ENCODE assay signal across 1 cellular context in genomic region chr16:3610698-3611144, GRCh38.
TF ChIP-seq lines count a peak whose summit lies in the region.

No MANE protein-coding gene starts in this region.

TF ChIP-seq in HepG2, 621 proteins besides CTCF, POLR2A, EP300 and RAD21 (continued from another document and continues in another):
- TF ChIP-seq ZSCAN29 (CRISPR knock-in tag; conservative IDR thresholded peaks at IDR 0.05), result no peak
- no peak for TF ChIP-seq NFKB2 (CRISPR knock-in tag; IDR thresholded peaks at IDR 0.05; ENCODE audit: borderline replicate concordance)
- no peak for TF ChIP-seq ZNF547 (CRISPR knock-in tag; IDR thresholded peaks at IDR 0.05)
- 0 out of 2 replicates have a peak, but pooled peaks have one; percentile 7 for TF ChIP-seq ZNF256 (CRISPR knock-in tag; conservative IDR thresholded peaks at IDR 0.05)
- no peak for TF ChIP-seq HCFC1 (IDR thresholded peaks at IDR 0.05; ENCODE audit: low read depth, low read length)
- TF ChIP-seq FOXO4 (CRISPR knock-in tag; conservative IDR thresholded peaks at IDR 0.05), result 0 out of 2 replicates have a peak, but pooled peaks have one; percentile 17
- no peak for TF ChIP-seq THRA (CRISPR knock-in tag; IDR thresholded peaks at IDR 0.05; ENCODE audit: borderline replicate concordance)
- TF ChIP-seq SKI (IDR thresholded peaks at IDR 0.05; ENCODE audit: partially characterized antibody), result no peak
- 0 out of 2 replicates have a peak, but pooled peaks have one; percentile 2 for TF ChIP-seq KLF11 (CRISPR knock-in tag; IDR thresholded peaks at IDR 0.05)
- no peak for TF ChIP-seq REST (IDR thresholded peaks at IDR 0.05; ENCODE audit: borderline replicate concordance in 1 of 2, low read depth in 1 of 2, low read length in 2 of 2)
- TF ChIP-seq ZNF354B (CRISPR knock-in tag; IDR thresholded peaks at IDR 0.05), result no peak
- TF ChIP-seq ZNF609 (CRISPR knock-in tag; IDR thresholded peaks at IDR 0.05; ENCODE audit: borderline replicate concordance), result no peak
- TF ChIP-seq BATF2 (CRISPR knock-in tag; IDR thresholded peaks at IDR 0.05), result no peak
- no peak for TF ChIP-seq PBX3 (CRISPR knock-in tag; IDR thresholded peaks at IDR 0.05; ENCODE audit: borderline replicate concordance)
- TF ChIP-seq ZNF883 (CRISPR knock-in tag; IDR thresholded peaks at IDR 0.05; ENCODE audit: not compliant biosample characterization), result no peak
- TF ChIP-seq ZNF280B (CRISPR knock-in tag; IDR thresholded peaks at IDR 0.05; ENCODE audit: borderline replicate concordance), result no peak
- TF ChIP-seq ZNF782 (CRISPR knock-in tag; IDR thresholded peaks at IDR 0.05; ENCODE audit: borderline replicate concordance), result no peak
- no peak for TF ChIP-seq ZNF766 (CRISPR knock-in tag; IDR thresholded peaks at IDR 0.05; ENCODE audit: borderline replicate concordance)
- no peak for TF ChIP-seq ZNF75D (CRISPR knock-in tag; IDR thresholded peaks at IDR 0.05; ENCODE audit: borderline replicate concordance)
- TF ChIP-seq PITX1 (CRISPR knock-in tag; IDR thresholded peaks at IDR 0.05), result no peak
- no peak for TF ChIP-seq DR1 (CRISPR knock-in tag; IDR thresholded peaks at IDR 0.05)
- no peak for TF ChIP-seq ZNF318 (CRISPR knock-in tag; IDR thresholded peaks at IDR 0.05)
- no peak for TF ChIP-seq BRF2 (CRISPR knock-in tag; IDR thresholded peaks at IDR 0.05)
- TF ChIP-seq ZNF598 (CRISPR knock-in tag; IDR thresholded peaks at IDR 0.05; ENCODE audit: borderline replicate concordance), result 0 out of 2 replicates have a peak, but pooled peaks have one; percentile 54
- no peak for TF ChIP-seq GABPA (IDR thresholded peaks at IDR 0.05; ENCODE audit: low read depth, low read length)
- TF ChIP-seq GABPA (CRISPR knock-in tag; IDR thresholded peaks at IDR 0.05; ENCODE audit: low read depth), result no peak; the same call in 1 of the 2 replicates
- no peak for TF ChIP-seq NBN (conservative IDR thresholded peaks at IDR 0.05)
- TF ChIP-seq NAIF1 (CRISPR knock-in tag; IDR thresholded peaks at IDR 0.05; ENCODE audit: borderline replicate concordance), result no peak
- TF ChIP-seq TP53 (CRISPR knock-in tag; conservative IDR thresholded peaks at IDR 0.05), result no peak
- TF ChIP-seq ZNF24 (IDR thresholded peaks at IDR 0.05), result no peak
